ENCODE assay signal across 1 cellular context in the genomic region with DNA sequence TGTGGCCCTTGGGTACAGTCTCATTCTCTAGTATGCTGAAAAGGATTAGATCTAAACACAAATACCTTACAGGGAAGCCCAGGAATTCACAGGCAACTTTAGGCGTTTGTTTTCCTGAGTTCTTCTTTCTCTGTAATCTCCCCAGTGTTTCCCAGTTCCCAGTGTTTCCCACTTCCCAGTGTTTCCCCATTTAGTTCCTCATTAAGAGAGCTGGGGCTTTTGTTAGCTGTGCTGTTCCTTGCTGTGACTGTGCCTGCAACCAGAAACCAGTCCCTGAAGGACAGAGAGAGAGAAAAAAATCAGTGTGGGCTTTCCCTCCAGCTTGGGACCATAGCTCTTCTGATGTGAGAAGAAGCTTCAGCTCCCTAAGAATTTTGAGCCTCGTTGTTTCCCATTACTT.
TF ChIP-seq lines count a peak whose summit lies in the region.

No MANE protein-coding gene starts in this region.

TF ChIP-seq in GM23338, 12 proteins besides CTCF, POLR2A, EP300 and RAD21 (continued from another document):
- TF ChIP-seq, protein P1, sequence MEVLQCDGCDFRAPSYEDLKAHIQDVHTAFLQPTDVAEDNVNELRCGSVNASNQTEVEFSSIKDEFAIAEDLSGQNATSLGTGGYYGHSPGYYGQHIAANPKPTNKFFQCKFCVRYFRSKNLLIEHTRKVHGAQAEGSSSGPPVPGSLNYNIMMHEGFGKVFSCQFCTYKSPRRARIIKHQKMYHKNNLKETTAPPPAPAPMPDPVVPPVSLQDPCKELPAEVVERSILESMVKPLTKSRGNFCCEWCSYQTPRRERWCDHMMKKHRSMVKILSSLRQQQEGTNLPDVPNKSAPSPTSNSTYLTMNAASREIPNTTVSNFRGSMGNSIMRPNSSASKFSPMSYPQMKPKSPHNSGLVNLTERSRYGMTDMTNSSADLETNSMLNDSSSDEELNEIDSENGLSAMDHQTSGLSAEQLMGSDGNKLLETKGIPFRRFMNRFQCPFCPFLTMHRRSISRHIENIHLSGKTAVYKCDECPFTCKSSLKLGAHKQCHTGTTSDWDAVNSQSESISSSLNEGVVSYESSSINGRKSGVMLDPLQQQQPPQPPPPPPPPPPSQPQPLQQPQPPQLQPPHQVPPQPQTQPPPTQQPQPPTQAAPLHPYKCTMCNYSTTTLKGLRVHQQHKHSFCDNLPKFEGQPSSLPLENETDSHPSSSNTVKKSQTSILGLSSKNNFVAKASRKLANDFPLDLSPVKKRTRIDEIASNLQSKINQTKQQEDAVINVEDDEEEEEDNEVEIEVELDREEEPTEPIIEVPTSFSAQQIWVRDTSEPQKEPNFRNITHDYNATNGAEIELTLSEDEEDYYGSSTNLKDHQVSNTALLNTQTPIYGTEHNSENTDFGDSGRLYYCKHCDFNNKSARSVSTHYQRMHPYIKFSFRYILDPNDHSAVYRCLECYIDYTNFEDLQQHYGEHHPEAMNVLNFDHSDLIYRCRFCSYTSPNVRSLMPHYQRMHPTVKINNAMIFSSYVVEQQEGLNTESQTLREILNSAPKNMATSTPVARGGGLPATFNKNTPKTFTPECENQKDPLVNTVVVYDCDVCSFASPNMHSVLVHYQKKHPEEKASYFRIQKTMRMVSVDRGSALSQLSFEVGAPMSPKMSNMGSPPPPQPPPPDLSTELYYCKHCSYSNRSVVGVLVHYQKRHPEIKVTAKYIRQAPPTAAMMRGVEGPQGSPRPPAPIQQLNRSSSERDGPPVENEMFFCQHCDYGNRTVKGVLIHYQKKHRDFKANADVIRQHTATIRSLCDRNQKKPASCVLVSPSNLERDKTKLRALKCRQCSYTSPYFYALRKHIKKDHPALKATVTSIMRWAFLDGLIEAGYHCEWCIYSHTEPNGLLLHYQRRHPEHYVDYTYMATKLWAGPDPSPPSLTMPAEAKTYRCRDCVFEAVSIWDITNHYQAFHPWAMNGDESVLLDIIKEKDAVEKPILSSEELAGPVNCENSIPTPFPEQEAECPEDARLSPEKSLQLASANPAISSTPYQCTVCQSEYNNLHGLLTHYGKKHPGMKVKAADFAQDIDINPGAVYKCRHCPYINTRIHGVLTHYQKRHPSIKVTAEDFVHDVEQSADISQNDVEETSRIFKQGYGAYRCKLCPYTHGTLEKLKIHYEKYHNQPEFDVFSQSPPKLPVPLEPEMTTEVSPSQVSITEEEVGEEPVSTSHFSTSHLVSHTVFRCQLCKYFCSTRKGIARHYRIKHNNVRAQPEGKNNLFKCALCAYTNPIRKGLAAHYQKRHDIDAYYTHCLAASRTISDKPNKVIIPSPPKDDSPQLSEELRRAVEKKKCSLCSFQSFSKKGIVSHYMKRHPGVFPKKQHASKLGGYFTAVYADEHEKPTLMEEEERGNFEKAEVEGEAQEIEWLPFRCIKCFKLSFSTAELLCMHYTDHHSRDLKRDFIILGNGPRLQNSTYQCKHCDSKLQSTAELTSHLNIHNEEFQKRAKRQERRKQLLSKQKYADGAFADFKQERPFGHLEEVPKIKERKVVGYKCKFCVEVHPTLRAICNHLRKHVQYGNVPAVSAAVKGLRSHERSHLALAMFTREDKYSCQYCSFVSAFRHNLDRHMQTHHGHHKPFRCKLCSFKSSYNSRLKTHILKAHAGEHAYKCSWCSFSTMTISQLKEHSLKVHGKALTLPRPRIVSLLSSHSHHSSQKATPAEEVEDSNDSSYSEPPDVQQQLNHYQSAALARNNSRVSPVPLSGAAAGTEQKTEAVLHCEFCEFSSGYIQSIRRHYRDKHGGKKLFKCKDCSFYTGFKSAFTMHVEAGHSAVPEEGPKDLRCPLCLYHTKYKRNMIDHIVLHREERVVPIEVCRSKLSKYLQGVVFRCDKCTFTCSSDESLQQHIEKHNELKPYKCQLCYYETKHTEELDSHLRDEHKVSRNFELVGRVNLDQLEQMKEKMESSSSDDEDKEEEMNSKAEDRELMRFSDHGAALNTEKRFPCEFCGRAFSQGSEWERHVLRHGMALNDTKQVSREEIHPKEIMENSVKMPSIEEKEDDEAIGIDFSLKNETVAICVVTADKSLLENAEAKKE (CRISPR knock-in tag; IDR thresholded peaks at IDR 0.05), result peak; percentile 71; the same call in 1 of the 2 replicates
- TF ChIP-seq POLR2AphosphoS5 (IDR thresholded peaks at IDR 0.05; ENCODE audit: low read depth) (no peak), ZNF331 (CRISPR knock-in tag; IDR thresholded peaks at IDR 0.05; ENCODE audit: low read depth) (no peak)
